ENCODE assay signal across 12 cellular contexts in the genomic region with DNA sequence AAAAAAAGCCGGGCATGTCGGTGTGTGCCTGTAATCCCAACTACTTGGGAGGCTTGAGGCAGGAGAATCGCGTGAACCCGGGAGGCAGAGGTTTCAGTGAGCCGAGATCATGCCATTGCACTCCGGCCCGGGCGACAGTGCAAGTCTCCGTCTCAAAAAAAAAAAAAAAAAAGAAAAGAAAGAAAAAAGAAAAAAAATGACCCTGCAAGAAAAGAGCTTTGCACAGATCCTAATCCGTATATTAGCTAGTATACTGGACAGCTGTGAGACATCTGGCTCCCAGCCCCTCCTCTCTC. TPM values are rescaled to one million over a fixed set of nuclear protein-coding genes. Genes with fewer than 3 reads are reported as not detected.
DNase-seq lines count a peak whose midpoint lies in the region; ATAC-seq and TF ChIP-seq lines count a peak whose summit lies in the region.
"Had no signal": no experiment of that assay in that cellular context is flagged by ENCODE, and none has a peak within 500 bp of the region (broad histone marks: within the 10 kb centered on the region; RNA-seq: fewer than 3 reads in every experiment).

No MANE protein-coding gene starts in this region.

- CTCF ChIA-PET in mammary epithelial cell (lab: Charles Lee; ENCODE audit: low non-redundant PET) = no interaction called here

- WGBS in mammary epithelial cell (ENCODE audit: low coverage, missing lambda C conversion rate) = 17% methylated on average over 7 of the region's 11 CpGs

- peaks cover 2% of the 10 kb centered on the region for H3K36me3 Mint-ChIP-seq in IgD-negative memory B cell
- H3K36me3 Mint-ChIP-seq in nephron progenitor cell (ENCODE audit: low read depth) = no peaks in the 10 kb centered on the region

- peaks cover 14 to 35% (median 29%) of the 10 kb centered on the region in 3 donors for H3K4me1 Mint-ChIP-seq in IgD-negative memory B cell
- H3K4me1 Mint-ChIP-seq in nephron progenitor cell = peaks cover 53% of the 10 kb centered on the region

- H3K4me3 ChIP-seq in BLaER1 (no peak overlapping the region), mammary epithelial cell (replicated peaks in 1 of 3; ENCODE audit: insufficient read depth in 1 of 3, low read depth in 2 of 3, low read length in 3 of 3) (no peak overlapping the region)

- H3K27ac Mint-ChIP-seq in IgD-negative memory B cell = peak overlapping the region in 2 of 3 donors; percentile 87 to 96
- H3K27ac Mint-ChIP-seq in nephron progenitor cell = peak overlapping the region; percentile 100

- no TSS peak for BruUV-seq in mammary epithelial cell (replicated peaks; lab: Mats Ljungman, UMichigan)

- H3K36me3 ChIP-seq in BLaER1 = peaks cover 7% of the 10 kb centered on the region; the same call in 1 of the 2 replicates
- no peaks in the 10 kb centered on the region for H3K36me3 ChIP-seq in mammary epithelial cell (ENCODE audit: insufficient read depth, low read length)

- DNase-seq in mammary epithelial cell (no peak), nephron progenitor cell (no peak), globus pallidus (ENCODE audit: low spot score) (no peak), DMS79 (lab: John Stamatoyannopoulos, UW) (no peak)
- DNase-seq: HCEC 1CT; NCI-H1930; stimulated activated CD4-positive, alpha-beta T cell treated with anti-CD3 and anti-CD28 coated beads, Interleukin-4, amount 100 ng/mL, for 4 hours had no signal

- H3K79me2 ChIP-seq in mammary epithelial cell (ENCODE audit: insufficient read depth, low read length) = peaks cover 40% of the 10 kb centered on the region

- no peak for ATAC-seq in GM21515 (IDR thresholded peaks at IDR 0.05; ENCODE audit: unreplicated experiment)
- no peak for ATAC-seq in HG02840 (IDR thresholded peaks at IDR 0.05; ENCODE audit: low FRiP score, unreplicated experiment)

- H3K9ac ChIP-seq in BLaER1 (peak overlapping the region; percentile 36; the same call in 1 of the 2 replicates), mammary epithelial cell (ENCODE audit: insufficient read depth, low read length) (no peak overlapping the region)

- dilution Hi-C loops in mammary epithelial cell (cut with HindIII; ENCODE audit: low sequenced_read_pairs) = no loop called here

- in situ Hi-C loops in mammary epithelial cell (cut with MboI; ENCODE audit: low sequenced_read_pairs in 2 of 2) = no loop called here

- intact Hi-C loops in mammary epithelial cell (cut with micrococcal nuclease) = no loop called here

- H3K27ac ChIP-seq in BLaER1 = peak overlapping the region; percentile 68
- H3K27ac ChIP-seq in mammary epithelial cell (ENCODE audit: insufficient read depth, low read depth, low read length) = no peak overlapping the region

- H3K4me3 Mint-ChIP-seq in IgD-negative memory B cell (peak overlapping the region; percentile 55 to 89 (median 72)), nephron progenitor cell (peak overlapping the region; percentile 95)

- TF ChIP-seq CTCF in mammary epithelial cell (conservative IDR thresholded peaks at IDR 0.05 in 1 of 2, IDR thresholded peaks at IDR 0.05 in 1 of 2; ENCODE audit: extremely low read depth in 1 of 2, insufficient read depth in 1 of 2, low read depth in 1 of 2, low read length in 2 of 2) (no peak), nephron progenitor cell (IDR thresholded peaks at IDR 0.05) (no peak)

- H3K4me1 ChIP-seq in BLaER1 = peaks cover 49% of the 10 kb centered on the region
- peaks cover 16% of the 10 kb centered on the region for H3K4me1 ChIP-seq in mammary epithelial cell (ENCODE audit: insufficient read depth, low read length)

- H4K20me1 ChIP-seq in BLaER1 (peaks cover 33% of the 10 kb centered on the region), mammary epithelial cell (ENCODE audit: insufficient read depth, low read length) (no peaks in the 10 kb centered on the region)

- H3K27me3 ChIP-seq in BLaER1 (no peaks in the 10 kb centered on the region), mammary epithelial cell (ENCODE audit: insufficient read depth, low read length) (no peaks in the 10 kb centered on the region)

- H3K9me3 Mint-ChIP-seq in IgD-negative memory B cell = no peaks in the 10 kb centered on the region
- H3K9me3 Mint-ChIP-seq in nephron progenitor cell = no peaks in the 10 kb centered on the region

- peak overlapping the region; percentile 98 for H2AFZ ChIP-seq in mammary epithelial cell (ENCODE audit: low read depth, low read length)

- H3K27me3 Mint-ChIP-seq in IgD-negative memory B cell = no peaks in the 10 kb centered on the region
- H3K27me3 Mint-ChIP-seq in nephron progenitor cell (ENCODE audit: low read depth, poor library complexity) = peaks cover 3% of the 10 kb centered on the region

- H3K9me3 ChIP-seq in BLaER1 (no peaks in the 10 kb centered on the region), mammary epithelial cell (replicated peaks; ENCODE audit: insufficient read depth, low read length) (no peaks in the 10 kb centered on the region)

- peak overlapping the region; percentile 64 for H3K4me2 ChIP-seq in BLaER1
- H3K4me2 ChIP-seq in mammary epithelial cell (ENCODE audit: insufficient read depth, low read depth, low read length) = peak overlapping the region; percentile 82

RNA-seq across cellular contexts. Expression of a gene that starts 1.0 kb away (rescaled TPM):
- polyA plus RNA-seq in IgD-negative memory B cell = 28.1 TPM
- total RNA-seq in mammary epithelial cell = 100 to 1,000 TPM in 1 of 2 donors, 10 to 100 TPM in 1; 87.5 to 124 TPM
- 116 TPM for polyA plus RNA-seq in mammary epithelial cell
- polyA minus RNA-seq in mammary epithelial cell = 261 TPM

RNA-seq across cellular contexts. Expression of a gene that starts 59.7 kb away (rescaled TPM):
- polyA plus RNA-seq in IgD-negative memory B cell (not detected), mammary epithelial cell (not detected)
- under 1 TPM in 1 of 2 donors, not detected in 1; 0.26 TPM for total RNA-seq in mammary epithelial cell
- polyA minus RNA-seq in mammary epithelial cell = not detected
- total RNA-seq: glomerular endothelial cell had no signal
